Comparison of ENCODE assay signal across 8 cellular contexts in genomic region chr1:59020151-59020997, GRCh38.
DNase-seq lines count a peak whose midpoint lies in the region; ATAC-seq and TF ChIP-seq lines count a peak whose summit lies in the region.

No MANE protein-coding gene starts in this region.

- no peak for TF ChIP-seq CTCF in tibial artery (IDR thresholded peaks at IDR 0.05)

- H3K4me1 ChIP-seq in mucosa of stomach (ENCODE audit: control insufficient read depth, insufficient read depth, low read length) (peaks cover 17% of the 10 kb centered on the region), tibial artery (peaks cover 0 to 22% (median 7%) of the 10 kb centered on the region in 4 donors)

- H3K27me3 ChIP-seq in mucosa of stomach (ENCODE audit: control insufficient read depth, insufficient read depth, low read length) (no peaks in the 10 kb centered on the region), tibial artery (no peaks in the 10 kb centered on the region)

- POLR2A ChIA-PET in HEK293T (lab: Yijun Ruan, JAX), result interaction anchor here (0.6 to 2.0 kb wide), 3 partner anchors 84 to 241 kb away, joined by 3 to 8 read pairs (median 3); partner anchors contain the start of gene JUN

- no peak overlapping the region for H3K4me3 ChIP-seq in mucosa of stomach (ENCODE audit: low read length)
- H3K4me3 ChIP-seq in tibial artery, result peak overlapping the region; percentile 38 to 44

- intact Hi-C loops in tibial artery (cut with DNase I; ENCODE audit: low total_unique reads), result no loop called here

- H3K9ac ChIP-seq in mucosa of stomach (ENCODE audit: low read length), result peak overlapping the region; percentile 27

- H3K36me3 ChIP-seq in mucosa of stomach (ENCODE audit: control insufficient read depth, insufficient read depth, low read length), result no peaks in the 10 kb centered on the region
- no peaks in the 10 kb centered on the region for H3K36me3 ChIP-seq in tibial artery

- DNase-seq in EL (peak; percentile 84), KG1 (lab: John Stamatoyannopoulos, UW) (peak; percentile 41), dedifferentiated amniotic fluid mesenchymal stem cell (ENCODE audit: extremely low spot score) (peak; percentile 40), tibial artery (peak; percentile 71 to 77), HEK293T (ENCODE audit: extremely low spot score) (no peak)

- H3K9me3 ChIP-seq in mucosa of stomach (ENCODE audit: control insufficient read depth, low read length) (no peaks in the 10 kb centered on the region), tibial artery (no peaks in the 10 kb centered on the region)

- CTCF ChIA-PET in HEK293T (lab: Yijun Ruan, JAX), result interaction anchor here (0.6 kb wide), 1 partner anchor 31 kb away, joined by 6 read pairs; no protein-coding TSS in a partner anchor

- H3K27ac ChIP-seq in tibial artery, result peak overlapping the region; percentile 70 to 77

- ATAC-seq in GM21529 (IDR thresholded peaks at IDR 0.05; ENCODE audit: unreplicated experiment), result peak; percentile 93
- peak; percentile 97 to 98 for ATAC-seq in activated CD4-positive, CD25-positive, alpha-beta regulatory T cell treated with anti-CD3 and anti-CD28 coated beads, Interleukin-2, amount 50 U/mL, for 24 hours

TF ChIP-seq in HEK293T, 16 proteins besides CTCF, POLR2A, EP300 and RAD21:
- TF ChIP-seq ELF4 (IDR thresholded peaks at IDR 0.05) (no peak), SP1 (IDR thresholded peaks at IDR 0.05) (no peak), FOXM1 (IDR thresholded peaks at IDR 0.05; ENCODE audit: borderline replicate concordance) (no peak), SUZ12 (IDR thresholded peaks at IDR 0.05) (no peak), TARDBP (IDR thresholded peaks at IDR 0.05) (no peak), NFRKB (IDR thresholded peaks at IDR 0.05) (no peak), ARNT (IDR thresholded peaks at IDR 0.05) (no peak), LEF1 (IDR thresholded peaks at IDR 0.05; ENCODE audit: borderline replicate concordance) (no peak), L3MBTL2 (conservative IDR thresholded peaks at IDR 0.05) (no peak), BHLHE40 (IDR thresholded peaks at IDR 0.05; ENCODE audit: borderline replicate concordance) (no peak), HDGF (IDR thresholded peaks at IDR 0.05; ENCODE audit: borderline replicate concordance) (no peak), ZNF384 (IDR thresholded peaks at IDR 0.05) (no peak), FOXK2 (IDR thresholded peaks at IDR 0.05) (no peak), CTBP1 (IDR thresholded peaks at IDR 0.05; ENCODE audit: borderline replicate concordance) (no peak), PKNOX1 (IDR thresholded peaks at IDR 0.05) (no peak), FOXA1 (IDR thresholded peaks at IDR 0.05) (no peak)
TF ChIP-seq in HEK293T: peak in this region for 0.
